In genomic region chr3:11095932-11096265, GRCh38 we compare ENCODE assay signal across 10 cellular contexts. TPM values are rescaled to one million over a fixed set of nuclear protein-coding genes. Genes with fewer than 3 reads are reported as not detected.
DNase-seq lines count a peak whose midpoint lies in the region; ATAC-seq and TF ChIP-seq lines count a peak whose summit lies in the region.
"Had no signal": no experiment of that assay in that cellular context is flagged by ENCODE, and none has a peak within 500 bp of the region (broad histone marks: within the 10 kb centered on the region; RNA-seq: fewer than 3 reads in every experiment).

No MANE protein-coding gene starts in this region.

- H3K9me3 ChIP-seq in adipocyte (ENCODE audit: control insufficient read depth, low read length) (no peaks in the 10 kb centered on the region), right cardiac atrium (ENCODE audit: control insufficient read depth, low read length) (no peaks in the 10 kb centered on the region), tibial artery (no peaks in the 10 kb centered on the region)
- H3K9me3 ChIP-seq: colonic mucosa, testis had no signal

- no peak overlapping the region for H3K27ac ChIP-seq in right cardiac atrium (ENCODE audit: low read length)
- H3K27ac ChIP-seq in tibial artery: peak overlapping the region; percentile 73 to 85
- H3K27ac ChIP-seq: colonic mucosa, testis had no signal

- H3K4me3 ChIP-seq in adipocyte (ENCODE audit: low read length) (peak overlapping the region; percentile 79), right cardiac atrium (ENCODE audit: low read length) (no peak overlapping the region), tibial artery (no peak overlapping the region)
- H3K4me3 ChIP-seq: colonic mucosa had no signal

- intact Hi-C loops in activated CD4-positive, alpha-beta T cell treated with anti-CD3 and anti-CD28 coated beads, Interleukin-2, amount 10 ng/mL, durations not matched to agents 24 days and 14 days (cut with micrococcal nuclease): no loop called here
- intact Hi-C loops in right cardiac atrium (cut with DNase I): no loop called here
- intact Hi-C loops in tibial artery (cut with DNase I; ENCODE audit: low total_unique reads): no loop called here

- H3K9me3 Mint-ChIP-seq in activated CD4-positive, alpha-beta T cell treated with anti-CD3 and anti-CD28 coated beads, Interleukin-2, amount 10 ng/mL, durations not matched to agents 24 days and 14 days: no peaks in the 10 kb centered on the region

- peaks cover 14% of the 10 kb centered on the region for H3K27me3 Mint-ChIP-seq in activated CD4-positive, alpha-beta T cell treated with anti-CD3 and anti-CD28 coated beads, Interleukin-2, amount 10 ng/mL, durations not matched to agents 24 days and 14 days

- H3K4me1 ChIP-seq in adipocyte (ENCODE audit: control insufficient read depth, insufficient read depth, low read length): peaks cover 14% of the 10 kb centered on the region
- no peaks in the 10 kb centered on the region for H3K4me1 ChIP-seq in right cardiac atrium (ENCODE audit: control insufficient read depth, insufficient read depth, low read length)
- peaks cover 0 to 18% (median 10%) of the 10 kb centered on the region in 4 donors for H3K4me1 ChIP-seq in tibial artery
- H3K4me1 ChIP-seq: colonic mucosa had no signal

- H3K36me3 ChIP-seq in adipocyte (ENCODE audit: control insufficient read depth, insufficient read depth, low read length, severe bottlenecking): no peaks in the 10 kb centered on the region
- H3K36me3 ChIP-seq in tibial artery: no peaks in the 10 kb centered on the region
- H3K36me3 ChIP-seq: colonic mucosa had no signal

- H3K4me3 Mint-ChIP-seq in activated CD4-positive, alpha-beta T cell treated with anti-CD3 and anti-CD28 coated beads, Interleukin-2, amount 10 ng/mL, durations not matched to agents 24 days and 14 days: peak overlapping the region; percentile 69

- H3K27me3 ChIP-seq in adipocyte (replicated peaks; ENCODE audit: control insufficient read depth, insufficient read depth, low read length) (no peaks in the 10 kb centered on the region), right cardiac atrium (ENCODE audit: control insufficient read depth, insufficient read depth) (no peaks in the 10 kb centered on the region), tibial artery (no peaks in the 10 kb centered on the region)
- H3K27me3 ChIP-seq: colonic mucosa, testis had no signal

- H3K9ac ChIP-seq in adipocyte (ENCODE audit: low read length): peak overlapping the region; percentile 78

- peak; percentile 41 for DNase-seq in activated CD4-positive, alpha-beta T cell treated with anti-CD3 and anti-CD28 coated beads, Interleukin-2, amount 10 ng/mL, durations not matched to agents 24 days and 14 days
- no peak for DNase-seq in activated CD4-positive, alpha-beta T cell treated with anti-CD3 and anti-CD28 coated beads, Interleukin-2, amount 50 U/mL, for 4 hours
- peak; percentile 17 for DNase-seq in adipocyte (ENCODE audit: low read depth)
- no peak for DNase-seq in right cardiac atrium
- no peak for DNase-seq in tibial artery
- DNase-seq in Kasumi-1 (lab: John Stamatoyannopoulos, UW): no peak
- DNase-seq in NCI-H1092 (lab: John Stamatoyannopoulos, UW): no peak

- WGBS in right cardiac atrium: 66% methylated on average over 8 of the region's 8 CpGs

- peak; percentile 22 to 31 for ATAC-seq in right cardiac atrium
- ATAC-seq in HG02759 (IDR thresholded peaks at IDR 0.05; ENCODE audit: unreplicated experiment): no peak

- H3K27ac Mint-ChIP-seq in activated CD4-positive, alpha-beta T cell treated with anti-CD3 and anti-CD28 coated beads, Interleukin-2, amount 10 ng/mL, durations not matched to agents 24 days and 14 days: no peak overlapping the region

- no peak for TF ChIP-seq CTCF in tibial artery (IDR thresholded peaks at IDR 0.05)

- H3K36me3 Mint-ChIP-seq in activated CD4-positive, alpha-beta T cell treated with anti-CD3 and anti-CD28 coated beads, Interleukin-2, amount 10 ng/mL, durations not matched to agents 24 days and 14 days (ENCODE audit: low read depth): no peaks in the 10 kb centered on the region

- H3K4me1 Mint-ChIP-seq in activated CD4-positive, alpha-beta T cell treated with anti-CD3 and anti-CD28 coated beads, Interleukin-2, amount 10 ng/mL, durations not matched to agents 24 days and 14 days: peaks cover 11% of the 10 kb centered on the region

RNA-seq across cellular contexts. Expression of gene HRH1, which starts 58.4 kb away (rescaled TPM):
- 0.42 and 0.52 TPM in 2 replicates for total RNA-seq in activated CD4-positive, alpha-beta T cell treated with anti-CD3 and anti-CD28 coated beads, Interleukin-2, amount 10 ng/mL, durations not matched to agents 24 days and 14 days
- total RNA-seq in right cardiac atrium: 1 to 10 TPM; 1.1 to 1.8 (median 1.5) TPM
- 0.43 TPM for polyA plus RNA-seq in right cardiac atrium

Comparison
In these comparisons a context has a peak if more than half of its experiments do, and no peak if none do; other contexts are left out.
1. DNase-seq: peak in activated CD4-positive, alpha-beta T cell treated with anti-CD3 and anti-CD28 coated beads, Interleukin-2, amount 10 ng/mL, durations not matched to agents 24 days and 14 days (single experiment) and adipocyte (single experiment); none in activated CD4-positive, alpha-beta T cell treated with anti-CD3 and anti-CD28 coated beads, Interleukin-2, amount 50 U/mL, for 4 hours (0 of 2), right cardiac atrium (0 of 3), tibial artery (0 of 2), Kasumi-1 (0 of 2) and NCI-H1092 (single experiment).